22 cellular contexts compared by ENCODE assay signal in the genomic region with DNA sequence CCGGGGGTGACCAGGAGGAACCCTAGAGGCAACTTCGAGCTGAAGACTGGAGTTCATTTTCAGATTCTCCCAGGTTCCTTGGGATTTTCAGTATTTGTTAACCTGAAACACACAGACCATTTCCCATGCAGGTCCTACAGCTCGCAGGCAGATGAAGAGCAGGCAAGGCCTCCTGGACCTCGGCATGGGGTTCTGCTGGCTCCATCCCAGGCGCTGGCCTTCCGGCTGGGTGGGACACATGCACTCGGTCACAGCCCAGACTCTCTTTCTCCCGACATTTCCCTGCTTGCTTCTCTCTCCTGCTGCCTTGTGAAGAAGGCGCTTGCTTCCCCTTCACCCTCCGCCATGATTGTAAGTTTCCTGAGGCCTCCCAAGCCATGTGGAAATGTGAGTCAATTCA.
"Had no signal": no experiment of that assay in that cellular context is flagged by ENCODE, and none has a peak within 500 bp of the region (broad histone marks: within the 10 kb centered on the region; RNA-seq: fewer than 3 reads in every experiment).

No MANE protein-coding gene starts in this region.

- H3K9me3 ChIP-seq: esophagus muscularis mucosa, gastrocnemius medialis, heart right ventricle, left lung, lower lobe of right lung, neutrophil, sigmoid colon, stomach had no signal

- DNase-seq: cortex of kidney; dorsolateral prefrontal cortex; effector CD8-positive, alpha-beta T cell; gastrocnemius medialis; heart right ventricle; hypothalamus; islet precursor cell; naive B cell; sigmoid colon; stimulated activated CD4-positive, alpha-beta T cell treated with anti-CD3 and anti-CD28 coated beads, Interleukin-2, amount 100 ng/mL, for 24 hours; stimulated activated CD4-positive, alpha-beta T cell treated with anti-CD3 and anti-CD28 coated beads, Interleukin-4, amount 100 ng/mL, for 4 hours; stimulated activated naive CD4-positive, alpha-beta T cell; stomach; substantia nigra; trophoblast cell had no signal

- H3K36me3 Mint-ChIP-seq: memory B cell, naive B cell had no signal

- H3K27ac ChIP-seq: dorsolateral prefrontal cortex, esophagus muscularis mucosa, gastrocnemius medialis, heart right ventricle, left lung, lower lobe of right lung, neutrophil, sigmoid colon, skin epidermis, stomach had no signal

- H3K36me3 ChIP-seq: gastrocnemius medialis, heart right ventricle, left lung, lower lobe of right lung, neutrophil, sigmoid colon, stomach had no signal

- H3K4me1 ChIP-seq: esophagus muscularis mucosa, gastrocnemius medialis, left lung, lower lobe of right lung, sigmoid colon, stomach had no signal

- H3K4me3 Mint-ChIP-seq: memory B cell, naive B cell had no signal

- H3K27ac Mint-ChIP-seq: memory B cell had no signal

- H3K4me3 ChIP-seq: dorsolateral prefrontal cortex, esophagus muscularis mucosa, gastrocnemius medialis, heart right ventricle, left lung, lower lobe of right lung, sigmoid colon, skin epidermis, stomach had no signal

- H3K4me1 Mint-ChIP-seq: nephron had no signal

- H3K9me3 Mint-ChIP-seq: memory B cell, naive B cell, nephron had no signal

- ATAC-seq: gastrocnemius medialis, heart right ventricle, left lung, lower lobe of right lung had no signal
